Comparison of ENCODE assay signal across 1 cellular context in genomic region chr21:41715649-41716321, GRCh38.
TF ChIP-seq lines count a peak whose summit lies in the region.

No MANE protein-coding gene starts in this region.

TF ChIP-seq in A549, 52 proteins besides CTCF, POLR2A, EP300 and RAD21 (continued from another document):
- TF ChIP-seq ZSCAN20 (CRISPR knock-in tag; IDR thresholded peaks at IDR 0.05) (no peak), FOSL2 (IDR thresholded peaks at IDR 0.05) (no peak), FOSL2 (CRISPR knock-in tag; IDR thresholded peaks at IDR 0.05) (peak; percentile 45; the same call in 1 of the 2 replicates), HEYL (CRISPR knock-in tag; IDR thresholded peaks at IDR 0.05) (no peak), RCOR1 (IDR thresholded peaks at IDR 0.05; ENCODE audit: low read depth, low read length) (no peak), MYC (IDR thresholded peaks at IDR 0.05; ENCODE audit: borderline replicate concordance, low read length) (no peak), MAZ (IDR thresholded peaks at IDR 0.05; ENCODE audit: borderline replicate concordance, low read depth, low read length) (no peak), CBX8 (IDR thresholded peaks at IDR 0.05) (no peak), JUN (IDR thresholded peaks at IDR 0.05) (peak in 1 of 2 experiments; percentile 41; a peak in 2 of 5 replicates), HOXB13 (CRISPR knock-in tag; IDR thresholded peaks at IDR 0.05; ENCODE audit: low read depth) (peak; percentile 14; the same call in 1 of the 2 replicates), SMC3 (IDR thresholded peaks at IDR 0.05) (no peak), CHD4 (IDR thresholded peaks at IDR 0.05; ENCODE audit: borderline replicate concordance) (no peak), HOXA7 (CRISPR knock-in tag; IDR thresholded peaks at IDR 0.05) (no peak), GATA3 (IDR thresholded peaks at IDR 0.05; ENCODE audit: borderline replicate concordance) (peak; percentile 43; the same call in 1 of the 2 replicates), ZNF302 (CRISPR knock-in tag; IDR thresholded peaks at IDR 0.05) (no peak; the same call in 1 of the 2 replicates)
- TF ChIP-seq, protein P1, sequence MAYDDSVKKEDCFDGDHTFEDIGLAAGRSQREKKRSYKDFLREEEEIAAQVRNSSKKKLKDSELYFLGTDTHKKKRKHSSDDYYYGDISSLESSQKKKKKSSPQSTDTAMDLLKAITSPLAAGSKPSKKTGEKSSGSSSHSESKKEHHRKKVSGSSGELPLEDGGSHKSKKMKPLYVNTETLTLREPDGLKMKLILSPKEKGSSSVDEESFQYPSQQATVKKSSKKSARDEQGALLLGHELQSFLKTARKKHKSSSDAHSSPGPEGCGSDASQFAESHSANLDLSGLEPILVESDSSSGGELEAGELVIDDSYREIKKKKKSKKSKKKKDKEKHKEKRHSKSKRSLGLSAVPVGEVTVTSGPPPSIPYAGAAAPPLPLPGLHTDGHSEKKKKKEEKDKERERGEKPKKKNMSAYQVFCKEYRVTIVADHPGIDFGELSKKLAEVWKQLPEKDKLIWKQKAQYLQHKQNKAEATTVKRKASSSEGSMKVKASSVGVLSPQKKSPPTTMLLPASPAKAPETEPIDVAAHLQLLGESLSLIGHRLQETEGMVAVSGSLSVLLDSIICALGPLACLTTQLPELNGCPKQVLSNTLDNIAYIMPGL (CRISPR knock-in tag; IDR thresholded peaks at IDR 0.05; ENCODE audit: borderline replicate concordance) = no peak
